Comparison of ENCODE assay signal across 14 cellular contexts in genomic region chr18:49899647-49900330, GRCh38.
DNase-seq lines count a peak whose midpoint lies in the region; ATAC-seq and TF ChIP-seq lines count a peak whose summit lies in the region.
"Had no signal": no experiment of that assay in that cellular context is flagged by ENCODE, and none has a peak within 500 bp of the region (broad histone marks: within the 10 kb centered on the region; RNA-seq: fewer than 3 reads in every experiment).

No MANE protein-coding gene starts in this region.

- H3K9me3 Mint-ChIP-seq in H9 = no peaks in the 10 kb centered on the region
- peaks cover 4% of the 10 kb centered on the region for H3K9me3 Mint-ChIP-seq in glutamatergic neuron (ENCODE audit: unreplicated experiment)
- H3K9me3 Mint-ChIP-seq in activated CD8-positive, alpha-beta T cell treated with anti-CD3 and anti-CD28 coated beads, Interleukin-2, amount 10 ng/mL, durations not matched to agents 7 days and 5 days (ENCODE audit: insufficient read depth) = no peaks in the 10 kb centered on the region
- H3K9me3 Mint-ChIP-seq: activated naive CD4-positive, alpha-beta T cell treated with anti-CD3 and anti-CD28 coated beads for 36 hours; memory B cell; stimulated activated naive CD8-positive, alpha-beta T cell treated with anti-CD3 and anti-CD28 coated beads, Interleukin-15, amount 100 ng/mL, for 72 hours had no signal

- H3K23ac ChIP-seq in H9 (ENCODE audit: insufficient read length, low read depth, low read length) = no peak overlapping the region

- intact Hi-C loops in uterus (cut with DNase I; ENCODE audit: low total_unique reads) = no loop called here

- H4K91ac ChIP-seq in H9 (ENCODE audit: insufficient read length, low read depth, low read length) = no peak overlapping the region

- no peak overlapping the region for H3T11ph ChIP-seq in H9 (ENCODE audit: low read length)

- no peak overlapping the region for H3K9ac ChIP-seq in H9 (ENCODE audit: extremely low read depth, insufficient read length, low read length)

- H4K20me1 ChIP-seq in H9 (ENCODE audit: control insufficient read depth, insufficient read depth, insufficient read length) = no peaks in the 10 kb centered on the region

- no peak overlapping the region for H2BK5ac ChIP-seq in H9 (ENCODE audit: insufficient read length, low read length)

- H3K27ac ChIP-seq in H9 (ENCODE audit: insufficient read length, low read depth, low read length) (no peak overlapping the region), uterus (no peak overlapping the region)

- H3K14ac ChIP-seq in H9 (ENCODE audit: insufficient read depth, low read length) = no peak overlapping the region

- H3K27ac Mint-ChIP-seq in H9 (no peak overlapping the region; a peak in 1 of 7 replicates), glutamatergic neuron (ENCODE audit: unreplicated experiment) (no peak overlapping the region)
- no peak overlapping the region for H3K27ac Mint-ChIP-seq in activated CD8-positive, alpha-beta T cell treated with anti-CD3 and anti-CD28 coated beads, Interleukin-2, amount 10 ng/mL, durations not matched to agents 7 days and 5 days
- H3K27ac Mint-ChIP-seq: activated naive CD4-positive, alpha-beta T cell treated with anti-CD3 and anti-CD28 coated beads for 36 hours; memory B cell; stimulated activated naive CD8-positive, alpha-beta T cell treated with anti-CD3 and anti-CD28 coated beads, Interleukin-15, amount 100 ng/mL, for 72 hours had no signal

- DNase-seq in COLO668 (lab: John Stamatoyannopoulos, UW; ENCODE audit: unreplicated experiment) (peak; percentile 67), H9 (no peak), NCI-H2171 treated with DMSO at 0.1 percent for 48 hours (lab: John Stamatoyannopoulos, UW) (peak; percentile 47), glutamatergic neuron (peak; percentile 35), uterus (no peak)
- DNase-seq in activated CD8-positive, alpha-beta T cell treated with anti-CD3 and anti-CD28 coated beads, Interleukin-2, amount 10 ng/mL, durations not matched to agents 7 days and 5 days = no peak
- no peak for DNase-seq in activated naive CD4-positive, alpha-beta T cell treated with Interleukin-2 at 50 U/mL for 16 hours
- DNase-seq: activated CD8-positive, alpha-beta memory T cell treated with anti-CD3 and anti-CD28 coated beads for 24 hours; activated naive CD4-positive, alpha-beta T cell treated with anti-CD3 and anti-CD28 coated beads for 36 hours; GF-D8; hypothalamus; stimulated activated naive CD8-positive, alpha-beta T cell treated with anti-CD3 and anti-CD28 coated beads, Interleukin-15, amount 100 ng/mL, for 72 hours had no signal

- H3K79me2 ChIP-seq in H9 (ENCODE audit: insufficient read depth, low read length) = no peaks in the 10 kb centered on the region

- no peak overlapping the region for H2BK20ac ChIP-seq in H9 (ENCODE audit: low read depth, low read length, poor library complexity, severe bottlenecking)

- H2BK15ac ChIP-seq in H9 (ENCODE audit: low read depth, low read length) = no peak overlapping the region

- TF ChIP-seq CTCF in H9 (conservative IDR thresholded peaks at IDR 0.05) (0 out of 3 replicates have a peak, but pooled peaks have one; percentile 21), glutamatergic neuron (IDR thresholded peaks at IDR 0.05; ENCODE audit: partially characterized antibody, unreplicated experiment) (peak; percentile 13), uterus (IDR thresholded peaks at IDR 0.05) (no peak)

- H3K36me3 Mint-ChIP-seq in H9 (ENCODE audit: insufficient read depth in 1 of 3, low read depth in 3 of 3) (peaks cover 2 to 8% (median 5%) of the 10 kb centered on the region in 3 experiments; a peak in 4 of 7 replicates), glutamatergic neuron (ENCODE audit: unreplicated experiment) (peaks cover 8% of the 10 kb centered on the region)
- H3K36me3 Mint-ChIP-seq in activated CD8-positive, alpha-beta T cell treated with anti-CD3 and anti-CD28 coated beads, Interleukin-2, amount 10 ng/mL, durations not matched to agents 7 days and 5 days (ENCODE audit: low read depth) = no peaks in the 10 kb centered on the region

- no peak overlapping the region for H2BK120ac ChIP-seq in H9 (ENCODE audit: low read depth, low read length, poor library complexity, severe bottlenecking)

- no peak overlapping the region for H3K4me2 ChIP-seq in H9 (ENCODE audit: insufficient read depth, insufficient read length, low read length)

- H3K4me1 ChIP-seq in H9 (ENCODE audit: insufficient read depth, low read length) (no peaks in the 10 kb centered on the region), uterus (no peaks in the 10 kb centered on the region)

- H3K27me3 Mint-ChIP-seq in H9 (ENCODE audit: low read depth) (peaks cover 2% of the 10 kb centered on the region; the same call in 1 of the 2 replicates), glutamatergic neuron (ENCODE audit: unreplicated experiment) (peaks cover 4% of the 10 kb centered on the region)
- H3K27me3 Mint-ChIP-seq in activated CD8-positive, alpha-beta T cell treated with anti-CD3 and anti-CD28 coated beads, Interleukin-2, amount 10 ng/mL, durations not matched to agents 7 days and 5 days (ENCODE audit: low read depth) = no peaks in the 10 kb centered on the region
- H3K27me3 Mint-ChIP-seq: memory B cell had no signal

- no peaks in the 10 kb centered on the region for H3K36me3 ChIP-seq in uterus

- H3K9me3 ChIP-seq in H9 (ENCODE audit: control insufficient read depth, low read depth, low read length) = no peaks in the 10 kb centered on the region
- no peaks in the 10 kb centered on the region for H3K9me3 ChIP-seq in uterus

- H3K79me1 ChIP-seq in H9 (ENCODE audit: insufficient read depth, low read depth, low read length, poor library complexity, severe bottlenecking) = no peaks in the 10 kb centered on the region

- no peaks in the 10 kb centered on the region for H3K23me2 ChIP-seq in H9 (ENCODE audit: insufficient read length, low read depth, low read length, poor library complexity, severe bottlenecking)

- no peak overlapping the region for H3K4me3 ChIP-seq in uterus

- no peak overlapping the region for H3K56ac ChIP-seq in H9 (ENCODE audit: insufficient read length, low read depth, low read length)

- H2BK12ac ChIP-seq in H9 (ENCODE audit: insufficient read length, low read depth, low read length) = no peak overlapping the region

- POLR2A ChIA-PET in activated CD8-positive, alpha-beta T cell treated with anti-CD3 and anti-CD28 coated beads, Interleukin-2, amount 10 ng/mL, durations not matched to agents 7 days and 5 days (lab: Charles Lee) = interaction anchor here (0.6 kb wide), 1 partner anchor 670 kb away, joined by 3 read pairs; no protein-coding TSS in a partner anchor

- H4K5ac ChIP-seq in H9 (ENCODE audit: insufficient read length, low read depth, low read length) = no peak overlapping the region

- no peak for ATAC-seq in activated CD8-positive, alpha-beta T cell treated with anti-CD3 and anti-CD28 coated beads, Interleukin-2, amount 10 ng/mL, durations not matched to agents 7 days and 5 days
- ATAC-seq in HG03565 (IDR thresholded peaks at IDR 0.05; ENCODE audit: unreplicated experiment) = no peak
- ATAC-seq: stimulated activated naive CD8-positive, alpha-beta T cell treated with anti-CD3 and anti-CD28 coated beads, Interleukin-15, amount 100 ng/mL, for 72 hours had no signal

- TF ChIP-seq POLR2A in uterus (IDR thresholded peaks at IDR 0.05) = no peak

- CTCF ChIA-PET in activated CD8-positive, alpha-beta T cell treated with anti-CD3 and anti-CD28 coated beads, Interleukin-2, amount 10 ng/mL, durations not matched to agents 7 days and 5 days (lab: Charles Lee) = no interaction called here

- H3K27me3 ChIP-seq in H9 (ENCODE audit: insufficient read depth, low read length) (no peaks in the 10 kb centered on the region), uterus (no peaks in the 10 kb centered on the region)

- no CpG with 5 or more reads among the region's 5 CpGs for WGBS in H9 (ENCODE audit: extremely low coverage, insufficient read length, low lambda C conversion rate)

- H3K4me3 Mint-ChIP-seq in H9 (no peak overlapping the region), glutamatergic neuron (ENCODE audit: unreplicated experiment) (no peak overlapping the region)
- H3K4me3 Mint-ChIP-seq in activated CD8-positive, alpha-beta T cell treated with anti-CD3 and anti-CD28 coated beads, Interleukin-2, amount 10 ng/mL, durations not matched to agents 7 days and 5 days = no peak overlapping the region
- H3K4me3 Mint-ChIP-seq: activated naive CD4-positive, alpha-beta T cell treated with anti-CD3 and anti-CD28 coated beads for 36 hours; memory B cell; stimulated activated naive CD8-positive, alpha-beta T cell treated with anti-CD3 and anti-CD28 coated beads, Interleukin-15, amount 100 ng/mL, for 72 hours had no signal

- H2AFZ ChIP-seq in H9 (ENCODE audit: low read length) = no peak overlapping the region

- no peak overlapping the region for H4K8ac ChIP-seq in H9 (replicated peaks; ENCODE audit: insufficient read length, low read depth, low read length)

- H3K18ac ChIP-seq in H9 (ENCODE audit: insufficient read length, low read depth, low read length) = no peak overlapping the region

- no peak overlapping the region for H3K4ac ChIP-seq in H9 (ENCODE audit: low read depth, low read length)

- no peak overlapping the region for H2AK5ac ChIP-seq in H9 (ENCODE audit: insufficient read length, low read length)

- H3K4me1 Mint-ChIP-seq in H9 (peaks cover 9 to 14% of the 10 kb centered on the region in 2 experiments), glutamatergic neuron (ENCODE audit: low read depth, unreplicated experiment) (peaks cover 1% of the 10 kb centered on the region)
- H3K4me1 Mint-ChIP-seq in activated CD8-positive, alpha-beta T cell treated with anti-CD3 and anti-CD28 coated beads, Interleukin-2, amount 10 ng/mL, durations not matched to agents 7 days and 5 days (ENCODE audit: low read depth) = peaks cover 7% of the 10 kb centered on the region
- H3K4me1 Mint-ChIP-seq: memory B cell; stimulated activated naive CD8-positive, alpha-beta T cell treated with anti-CD3 and anti-CD28 coated beads, Interleukin-15, amount 100 ng/mL, for 72 hours had no signal

Comparison
In these comparisons a context has a peak if more than half of its experiments do, and no peak if none do; other contexts are left out.
1. DNase-seq: peak in COLO668 (single experiment), NCI-H2171 treated with DMSO at 0.1 percent for 48 hours (single experiment) and glutamatergic neuron (single experiment); none in H9 (single experiment), uterus (0 of 2), activated CD8-positive, alpha-beta T cell treated with anti-CD3 and anti-CD28 coated beads, Interleukin-2, amount 10 ng/mL, durations not matched to agents 7 days and 5 days (single experiment) and activated naive CD4-positive, alpha-beta T cell treated with Interleukin-2 at 50 U/mL for 16 hours (single experiment).
2. CTCF ChIP-seq: peak in H9 (single experiment) and glutamatergic neuron (single experiment); none in uterus (0 of 4).